Comparison of ENCODE assay signal across 24 cellular contexts in genomic region chr10:130744631-130745030, GRCh38.
"Had no signal": no experiment of that assay in that cellular context is flagged by ENCODE, and none has a peak within 500 bp of the region (broad histone marks: within the 10 kb centered on the region; RNA-seq: fewer than 3 reads in every experiment).

No MANE protein-coding gene starts in this region.

- DNase-seq: activated CD4-positive, alpha-beta memory T cell treated with anti-CD3 and anti-CD28 coated beads for 36 hours; activated CD4-positive, alpha-beta T cell treated with anti-CD3 and anti-CD28 coated beads, Interleukin-2, amount 10 ng/mL, durations not matched to agents 24 days and 14 days; activated CD4-positive, CD25-positive, alpha-beta regulatory T cell treated with anti-CD3 and anti-CD28 coated beads, Interleukin-2, amount 50 U/mL, for 72 hours; activated CD8-positive, alpha-beta memory T cell treated with anti-CD3 and anti-CD28 coated beads, Interleukin-2, amount 50 U/mL, for 4 hours; activated naive CD4-positive, alpha-beta T cell treated with anti-CD3 and anti-CD28 coated beads, Interleukin-2, amount 50 U/mL, for 16 hours; activated T-cell treated with anti-CD3 and anti-CD28 coated beads, Interleukin-2, amount 50 U/mL, for 1 hour; amniotic stem cell; brain microvascular endothelial cell; central memory CD4-positive, alpha-beta T cell; dermis blood vessel endothelial cell; effector CD4-positive, alpha-beta T cell; naive thymus-derived CD8-positive, alpha-beta T cell; small intestine; stimulated activated CD4-positive, alpha-beta T cell treated with anti-CD3 and anti-CD28 coated beads, Interleukin-2, amount 100 ng/mL, for 24 hours; stimulated activated naive CD4-positive, alpha-beta T cell; T-helper 17 cell; T1000 had no signal

- H3K9me3 ChIP-seq: right lobe of liver, tibial nerve had no signal

- H3K27me3 ChIP-seq: brain microvascular endothelial cell, right lobe of liver, tibial nerve had no signal

- H3K4me1 ChIP-seq: right lobe of liver, tibial nerve had no signal

- H3K27ac ChIP-seq: brain microvascular endothelial cell, epithelial cell of prostate, right lobe of liver, tibial nerve had no signal

- H3K4me3 ChIP-seq: right lobe of liver, tibial nerve had no signal

- FAIRE-seq: astrocyte, endometrium, frontal cortex, small intestine, urothelium cell line had no signal

- H3K36me3 ChIP-seq: brain microvascular endothelial cell, right lobe of liver, tibial nerve had no signal
